8 cellular contexts compared by ENCODE assay signal in the genomic region with DNA sequence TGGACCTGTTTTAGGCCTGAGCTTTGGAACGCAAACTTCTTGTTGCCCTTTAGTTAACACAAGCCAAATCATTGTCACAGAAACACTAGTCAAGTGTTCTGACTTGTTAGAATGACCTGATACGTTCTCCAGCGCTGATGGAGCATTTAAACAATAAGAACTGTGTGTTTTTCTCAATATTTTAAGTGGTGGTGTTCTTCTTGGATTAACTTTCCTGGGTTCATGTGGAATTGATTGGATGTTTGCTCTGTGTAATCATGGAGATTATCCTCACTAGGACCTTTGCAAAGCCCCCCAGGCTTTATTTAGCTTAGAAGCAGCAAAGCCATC. TPM values are rescaled to one million over a fixed set of nuclear protein-coding genes. Genes with fewer than 3 reads are reported as not detected.
DNase-seq lines count a peak whose midpoint lies in the region; ATAC-seq and TF ChIP-seq lines count a peak whose summit lies in the region.

No MANE protein-coding gene starts in this region.

- H3K4me1 ChIP-seq in KMS-11 (ENCODE audit: low read depth, poor library complexity, severe bottlenecking) = peaks cover 55% of the 10 kb centered on the region

- no peak overlapping the region for H3K9ac ChIP-seq in KMS-11

- no peak overlapping the region for H2AFZ ChIP-seq in KMS-11 (ENCODE audit: low read depth)

- H3K27ac ChIP-seq in AG04450 (ENCODE audit: low read depth, low read length) (no peak overlapping the region), KMS-11 (no peak overlapping the region)

- no peaks in the 10 kb centered on the region for H3K27me3 Mint-ChIP-seq in naive B cell

- peak overlapping the region in 3 of 6 donors; percentile 1 to 68 (median 8) for H3K27ac Mint-ChIP-seq in naive B cell

- H3K27me3 ChIP-seq in AG04450 (ENCODE audit: control insufficient read depth, insufficient read depth, low read length) (no peaks in the 10 kb centered on the region), KMS-11 (ENCODE audit: insufficient read depth, low read depth) (no peaks in the 10 kb centered on the region)

- TF ChIP-seq CTCF in AG04450 (IDR thresholded peaks at IDR 0.05; ENCODE audit: low read depth, low read length) (no peak), KMS-11 (conservative IDR thresholded peaks at IDR 0.05; ENCODE audit: low read depth, low read length) (no peak), choroid plexus epithelial cell (conservative IDR thresholded peaks at IDR 0.05; ENCODE audit: low read depth, low read length) (no peak)

- H3K79me2 ChIP-seq in KMS-11 (ENCODE audit: insufficient read depth, low read depth) = peaks cover 65% of the 10 kb centered on the region

- no peaks in the 10 kb centered on the region for H3K9me3 Mint-ChIP-seq in naive B cell

- H3K9me3 ChIP-seq in AG04450 (ENCODE audit: control insufficient read depth, insufficient read depth, low read length) = no peaks in the 10 kb centered on the region; the same call in 1 of the 2 replicates

- no peaks in the 10 kb centered on the region for H4K20me1 ChIP-seq in KMS-11 (ENCODE audit: insufficient read depth)

- POLR2A ChIA-PET in AG04450 (lab: Yijun Ruan, JAX) = no interaction called here

- H3K36me3 ChIP-seq in KMS-11 (ENCODE audit: insufficient read depth) = no peaks in the 10 kb centered on the region

- peak overlapping the region; percentile 97 to 99 (median 98) for H3K4me3 Mint-ChIP-seq in naive B cell

- no peak for ATAC-seq in naive B cell (ENCODE audit: low read depth in 2 of 2)
- ATAC-seq in GM21825 (IDR thresholded peaks at IDR 0.05; ENCODE audit: unreplicated experiment) = no peak
- ATAC-seq in GM19035 (IDR thresholded peaks at IDR 0.05; ENCODE audit: unreplicated experiment) = no peak
- no peak for ATAC-seq in GM18867 (IDR thresholded peaks at IDR 0.05; ENCODE audit: unreplicated experiment)

- H3K4me2 ChIP-seq in KMS-11 = peak overlapping the region; percentile 88

- peaks cover 29 to 33% (median 32%) of the 10 kb centered on the region in 3 donors for H3K4me1 Mint-ChIP-seq in naive B cell

- H3K4me3 ChIP-seq in AG04450 (ENCODE audit: low read depth, low read length) = peak overlapping the region; percentile 97
- no peak overlapping the region for H3K4me3 ChIP-seq in KMS-11 (IDR thresholded peaks at IDR 0.05; ENCODE audit: insufficient read depth, low read depth, low read length)
- peak overlapping the region; percentile 78 for H3K4me3 ChIP-seq in choroid plexus epithelial cell (ENCODE audit: low read depth, low read length)

- DNase-seq in AG04450 (ENCODE audit: low read depth, low spot score) (no peak), choroid plexus epithelial cell (ENCODE audit: low read depth) (no peak), naive B cell (no peak)
- DNase-seq in activated CD4-positive, alpha-beta T cell treated with anti-CD3 and anti-CD28 coated beads, Interleukin-2, amount 50 U/mL, for 48 hours = no peak

- CTCF ChIA-PET in AG04450 (lab: Charles Lee) = interaction anchor here (0.6 to 2.8 kb wide), 4 partner anchors 68 to 213 kb away, joined by 4 to 16 read pairs (median 6); no protein-coding TSS in a partner anchor

- H3K36me3 Mint-ChIP-seq in naive B cell = no peaks in the 10 kb centered on the region

RNA-seq across cellular contexts. Expression of gene LRRC1, which starts 1.6 kb away (rescaled TPM):
- polyA plus RNA-seq in AG04450 (2011; rRNA removed) (11.5 and 13.9 TPM in 2 replicates), naive B cell (ENCODE audit: low read depth in 6 of 6) (1 to 10 TPM; 1.8 to 7.1 (median 3.7) TPM)
- 12.2 and 14.0 TPM in 2 replicates for polyA minus RNA-seq in AG04450 (2011; rRNA and poly(A)+ RNA removed)
